Comparison of ENCODE assay signal across 9 cellular contexts in genomic region chr1:219088778-219089557, GRCh38.
DNase-seq lines count a peak whose midpoint lies in the region; ATAC-seq, FAIRE-seq and TF ChIP-seq lines count a peak whose summit lies in the region.
"Had no signal": no experiment of that assay in that cellular context is flagged by ENCODE, and none has a peak within 500 bp of the region (broad histone marks: within the 10 kb centered on the region; RNA-seq: fewer than 3 reads in every experiment).

No MANE protein-coding gene starts in this region.

- H3K4me1 Mint-ChIP-seq in CD4-positive, alpha-beta memory T cell = no peaks in the 10 kb centered on the region

- H3K27ac ChIP-seq in CD4-positive, alpha-beta memory T cell (ENCODE audit: low read depth, low read length) = no peak overlapping the region

- no peaks in the 10 kb centered on the region for H3K9me3 ChIP-seq in BE2C
- no peaks in the 10 kb centered on the region for H3K9me3 ChIP-seq in CD4-positive, alpha-beta memory T cell (ENCODE audit: control insufficient read depth in 1 of 2, low read length in 2 of 2)

- H3K4me3 ChIP-seq in BE2C (ENCODE audit: low read depth, low read length) = no peak overlapping the region
- H3K4me3 ChIP-seq in CD4-positive, alpha-beta memory T cell (ENCODE audit: low read length in 2 of 2) = no peak overlapping the region

- no peaks in the 10 kb centered on the region for H3K36me3 ChIP-seq in BE2C
- no peaks in the 10 kb centered on the region for H3K36me3 ChIP-seq in CD4-positive, alpha-beta memory T cell (ENCODE audit: insufficient read depth, low read length)

- TF ChIP-seq CTCF in BE2C (IDR thresholded peaks at IDR 0.05; ENCODE audit: low read depth, low read length) = no peak

- DNase-seq in RCC 7860 (ENCODE audit: low spot score) (peak; percentile 95), Right ventricle myocardium superior (peak; percentile 61), urothelium cell line (ENCODE audit: low spot score) (peak; percentile 54), BE2C (no peak)
- DNase-seq in activated CD4-positive, alpha-beta T cell treated with anti-CD3 and anti-CD28 coated beads, Interleukin-2, amount 50 U/mL, for 48 hours = no peak
- no peak for DNase-seq in CD4-positive, alpha-beta memory T cell

- peaks cover 0 to 13% (median 0%) of the 10 kb centered on the region in 8 donors for H3K9me3 Mint-ChIP-seq in CD4-positive, alpha-beta memory T cell

- peak; percentile 75 for ATAC-seq in GM19025 (IDR thresholded peaks at IDR 0.05; ENCODE audit: low read depth, unreplicated experiment)
- ATAC-seq in HG02981 (IDR thresholded peaks at IDR 0.05; ENCODE audit: unreplicated experiment) = peak; percentile 86
- ATAC-seq in Right ventricle myocardium superior (ENCODE audit: poor library complexity) = peak; percentile 88

- intact Hi-C loops in Right ventricle myocardium superior (cut with DNase I) = no loop called here
- intact Hi-C loops in CD4-positive, alpha-beta memory T cell (cut with micrococcal nuclease) = no loop called here

- H3K27me3 ChIP-seq in BE2C = no peaks in the 10 kb centered on the region
- H3K27me3 ChIP-seq in CD4-positive, alpha-beta memory T cell (ENCODE audit: insufficient read depth, low read length) = no peaks in the 10 kb centered on the region

- H3K4me1 ChIP-seq in BE2C = no peaks in the 10 kb centered on the region
- no peaks in the 10 kb centered on the region for H3K4me1 ChIP-seq in CD4-positive, alpha-beta memory T cell (ENCODE audit: insufficient read depth, low read length)

- CTCF ChIA-PET in CD4-positive, alpha-beta memory T cell (lab: Charles Lee; ENCODE audit: partially characterized antibody) = no interaction called here

- no peaks in the 10 kb centered on the region for H3K36me3 Mint-ChIP-seq in CD4-positive, alpha-beta memory T cell
- H3K36me3 Mint-ChIP-seq: natural killer cell treated with Interleukin-12 subunit alpha and Interleukin-12 subunit beta and Interleukin-15 and Interleukin-18, amount 100 ng/mL, for 72 hours had no signal

- no peak overlapping the region for H3K4me3 Mint-ChIP-seq in CD4-positive, alpha-beta memory T cell
- H3K4me3 Mint-ChIP-seq: natural killer cell treated with Interleukin-12 subunit alpha and Interleukin-12 subunit beta and Interleukin-15 and Interleukin-18, amount 100 ng/mL, for 72 hours had no signal

- peak; percentile 88 for FAIRE-seq in RCC 7860 (lab: Jason Lieb, UNC)
- peak; percentile 63 for FAIRE-seq in urothelium cell line (lab: Jason Lieb, UNC)

- H3K27me3 Mint-ChIP-seq in CD4-positive, alpha-beta memory T cell = peaks cover 0 to 3% of the 10 kb centered on the region in 2 donors
- H3K27me3 Mint-ChIP-seq: natural killer cell treated with Interleukin-12 subunit alpha and Interleukin-12 subunit beta and Interleukin-15 and Interleukin-18, amount 100 ng/mL, for 72 hours had no signal

- POLR2A ChIA-PET in CD4-positive, alpha-beta memory T cell (lab: Charles Lee; ENCODE audit: partially characterized antibody) = no interaction called here

- H3K27ac Mint-ChIP-seq in CD4-positive, alpha-beta memory T cell = no peak overlapping the region
- H3K27ac Mint-ChIP-seq: natural killer cell treated with Interleukin-12 subunit alpha and Interleukin-12 subunit beta and Interleukin-15 and Interleukin-18, amount 100 ng/mL, for 72 hours had no signal

Comparison
In these comparisons a context has a peak if more than half of its experiments do, and no peak if none do; other contexts are left out.
1. DNase-seq: peak in RCC 7860 (single experiment), Right ventricle myocardium superior (single experiment) and urothelium cell line (single experiment); none in BE2C (single experiment), activated CD4-positive, alpha-beta T cell treated with anti-CD3 and anti-CD28 coated beads, Interleukin-2, amount 50 U/mL, for 48 hours (0 of 2) and CD4-positive, alpha-beta memory T cell (0 of 5).
2. Peak in every context shown above with its lines, with median percentiles within 50 percentile points of each other: ATAC-seq.